ENCODE assay signal across 1 cellular context in genomic region chr12:119665164-119665929, GRCh38.
TF ChIP-seq lines count a peak whose summit lies in the region.

No MANE protein-coding gene starts in this region.

TF ChIP-seq in K562, 482 proteins besides CTCF, POLR2A, EP300 and RAD21 (continued from another document and continues in another):
- TF ChIP-seq HEY1 (CRISPR knock-in tag; IDR thresholded peaks at IDR 0.05; ENCODE audit: borderline replicate concordance) (peak; percentile 97), ZNF347 (CRISPR knock-in tag; IDR thresholded peaks at IDR 0.05; ENCODE audit: low read depth) (no peak), ZNF212 (CRISPR knock-in tag; IDR thresholded peaks at IDR 0.05) (no peak), BCOR (IDR thresholded peaks at IDR 0.05) (peak; percentile 91), ZNF224 (CRISPR knock-in tag; IDR thresholded peaks at IDR 0.05) (no peak), NR1H2 (CRISPR knock-in tag; IDR thresholded peaks at IDR 0.05) (no peak), FOXP1 (CRISPR knock-in tag; IDR thresholded peaks at IDR 0.05) (no peak), FOXM1 (IDR thresholded peaks at IDR 0.05; ENCODE audit: low read depth) (peak; percentile 99), FOXM1 (CRISPR knock-in tag; IDR thresholded peaks at IDR 0.05; ENCODE audit: low read depth) (no peak), POLR3G (IDR thresholded peaks at IDR 0.05; ENCODE audit: extremely low read depth, insufficient read length, insufficient replicate concordance) (no peak), STAT5A (IDR thresholded peaks at IDR 0.05; ENCODE audit: borderline replicate concordance, low read length) (peak; percentile 99), MCM5 (IDR thresholded peaks at IDR 0.05; ENCODE audit: low read depth) (no peak), PYGO2 (tag; IDR thresholded peaks at IDR 0.05) (peak; percentile 98), SFPQ (IDR thresholded peaks at IDR 0.05; ENCODE audit: low read depth, low read length) (no peak), MYC (IDR thresholded peaks at IDR 0.05; ENCODE audit: low read depth, low read length) (peak; percentile 91), MYC (CRISPR knock-in tag; IDR thresholded peaks at IDR 0.05; ENCODE audit: borderline replicate concordance, low read depth) (no peak), TEAD4 (IDR thresholded peaks at IDR 0.05; ENCODE audit: low read length) (peak; percentile 100), TEAD4 (CRISPR knock-in tag; IDR thresholded peaks at IDR 0.05; ENCODE audit: borderline replicate concordance) (no peak), MXI1 (IDR thresholded peaks at IDR 0.05; ENCODE audit: low read depth, low read length) (peak; percentile 82; the same call in 1 of the 2 replicates), CBFA2T2 (conservative IDR thresholded peaks at IDR 0.05) (peak; percentile 100), ZNF668 (CRISPR knock-in tag; IDR thresholded peaks at IDR 0.05) (peak; percentile 79; the same call in 1 of the 2 replicates), NR4A1 (CRISPR knock-in tag; IDR thresholded peaks at IDR 0.05) (no peak), NR4A1 (tag; IDR thresholded peaks at IDR 0.05) (peak; percentile 97), IRF1 (CRISPR knock-in tag; IDR thresholded peaks at IDR 0.05; ENCODE audit: borderline replicate concordance) (no peak), RBBP5 (IDR thresholded peaks at IDR 0.05; ENCODE audit: borderline replicate concordance, insufficient read depth, low read length, poor library complexity, severe bottlenecking) (peak; percentile 65), ZNF431 (CRISPR knock-in tag; IDR thresholded peaks at IDR 0.05) (peak; percentile 33; the same call in 1 of the 2 replicates), SMAD1 (IDR thresholded peaks at IDR 0.05; ENCODE audit: low read depth, low read length, partially characterized antibody) (peak; percentile 98), SMAD2 (IDR thresholded peaks at IDR 0.05; ENCODE audit: low read depth, low read length) (no peak), ZNF311 (CRISPR knock-in tag; IDR thresholded peaks at IDR 0.05) (peak; percentile 96), ZNF140 (CRISPR knock-in tag; IDR thresholded peaks at IDR 0.05) (no peak), DPF2 (IDR thresholded peaks at IDR 0.05) (peak; percentile 100), CREBBP (IDR thresholded peaks at IDR 0.05; ENCODE audit: low read depth, low read length) (no peak), ZNF274 (IDR thresholded peaks at IDR 0.05; ENCODE audit: borderline replicate concordance, low read depth, low read length) (peak; percentile 89), FOSL1 (tag; conservative IDR thresholded peaks at IDR 0.05) (peak; percentile 90), PHF21A (IDR thresholded peaks at IDR 0.05; ENCODE audit: borderline replicate concordance, low read depth) (peak; percentile 75; the same call in 1 of the 2 replicates), SMARCA4 (IDR thresholded peaks at IDR 0.05) (peak; percentile 100), CREM (IDR thresholded peaks at IDR 0.05; ENCODE audit: low read depth) (peak; percentile 88), HDAC6 (IDR thresholded peaks at IDR 0.05; ENCODE audit: low read depth, low read length) (no peak), CBX3 (IDR thresholded peaks at IDR 0.05; ENCODE audit: borderline replicate concordance in 1 of 2, low read length in 2 of 2) (peak in 1 of 2 experiments; percentile 51; a peak in 1 of 3 replicates), ZBTB43 (CRISPR knock-in tag; IDR thresholded peaks at IDR 0.05) (no peak), SOX6 (IDR thresholded peaks at IDR 0.05) (peak; percentile 100), KLF16 (IDR thresholded peaks at IDR 0.05) (peak; percentile 100), HMG20A (CRISPR knock-in tag; conservative IDR thresholded peaks at IDR 0.05) (no peak), BCL6 (CRISPR knock-in tag; IDR thresholded peaks at IDR 0.05) (peak; percentile 61; the same call in 1 of the 2 replicates), ZC3H8 (IDR thresholded peaks at IDR 0.05) (no peak), ZKSCAN3 (CRISPR knock-in tag; IDR thresholded peaks at IDR 0.05) (no peak), CGGBP1 (CRISPR knock-in tag; IDR thresholded peaks at IDR 0.05) (peak; percentile 39; the same call in 1 of the 2 replicates), JUN (IDR thresholded peaks at IDR 0.05; ENCODE audit: borderline replicate concordance, low read depth, low read length) (no peak), JUN (CRISPR knock-in tag; IDR thresholded peaks at IDR 0.05; ENCODE audit: borderline replicate concordance) (no peak), THAP12 (CRISPR knock-in tag; IDR thresholded peaks at IDR 0.05) (no peak), KLF13 (tag; IDR thresholded peaks at IDR 0.05; ENCODE audit: borderline replicate concordance, low read depth) (0 out of 2 replicates have a peak, but pooled peaks have one; percentile 22), VEZF1 (CRISPR knock-in tag; IDR thresholded peaks at IDR 0.05) (peak; percentile 90), TOE1 (IDR thresholded peaks at IDR 0.05; ENCODE audit: borderline replicate concordance) (peak; percentile 71; the same call in 1 of the 2 replicates), TOE1 (CRISPR knock-in tag; IDR thresholded peaks at IDR 0.05; ENCODE audit: borderline replicate concordance, low read depth) (0 out of 2 replicates have a peak, but pooled peaks have one; percentile 27), PHF20 (IDR thresholded peaks at IDR 0.05; ENCODE audit: partially characterized antibody) (peak; percentile 62), ZNF76 (CRISPR knock-in tag; IDR thresholded peaks at IDR 0.05; ENCODE audit: borderline replicate concordance) (peak; percentile 32; the same call in 1 of the 2 replicates), HDAC3 (IDR thresholded peaks at IDR 0.05; ENCODE audit: borderline replicate concordance, partially characterized antibody) (peak; percentile 98)
- TF ChIP-seq, protein P1, sequence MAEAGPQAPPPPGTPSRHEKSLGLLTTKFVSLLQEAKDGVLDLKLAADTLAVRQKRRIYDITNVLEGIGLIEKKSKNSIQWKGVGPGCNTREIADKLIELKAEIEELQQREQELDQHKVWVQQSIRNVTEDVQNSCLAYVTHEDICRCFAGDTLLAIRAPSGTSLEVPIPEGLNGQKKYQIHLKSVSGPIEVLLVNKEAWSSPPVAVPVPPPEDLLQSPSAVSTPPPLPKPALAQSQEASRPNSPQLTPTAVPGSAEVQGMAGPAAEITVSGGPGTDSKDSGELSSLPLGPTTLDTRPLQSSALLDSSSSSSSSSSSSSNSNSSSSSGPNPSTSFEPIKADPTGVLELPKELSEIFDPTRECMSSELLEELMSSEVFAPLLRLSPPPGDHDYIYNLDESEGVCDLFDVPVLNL (CRISPR knock-in tag; IDR thresholded peaks at IDR 0.05; ENCODE audit: low read depth): no peak
- TF ChIP-seq, protein P2, sequence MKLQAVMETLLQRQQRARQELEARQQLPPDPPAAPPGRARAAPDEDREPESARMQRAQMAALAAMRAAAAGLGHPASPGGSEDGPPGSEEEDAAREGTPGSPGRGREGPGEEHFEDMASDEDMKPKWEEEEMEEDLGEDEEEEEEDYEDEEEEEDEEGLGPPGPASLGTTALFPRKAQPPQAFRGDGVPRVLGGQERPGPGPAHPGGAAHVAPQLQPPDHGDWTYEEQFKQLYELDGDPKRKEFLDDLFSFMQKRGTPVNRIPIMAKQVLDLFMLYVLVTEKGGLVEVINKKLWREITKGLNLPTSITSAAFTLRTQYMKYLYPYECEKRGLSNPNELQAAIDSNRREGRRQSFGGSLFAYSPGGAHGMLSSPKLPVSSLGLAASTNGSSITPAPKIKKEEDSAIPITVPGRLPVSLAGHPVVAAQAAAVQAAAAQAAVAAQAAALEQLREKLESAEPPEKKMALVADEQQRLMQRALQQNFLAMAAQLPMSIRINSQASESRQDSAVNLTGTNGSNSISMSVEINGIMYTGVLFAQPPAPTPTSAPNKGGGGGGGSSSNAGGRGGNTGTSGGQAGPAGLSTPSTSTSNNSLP (IDR thresholded peaks at IDR 0.05; ENCODE audit: borderline replicate concordance, low read depth, low read length): peak; percentile 78
